ENCODE assay signal across 1 cellular context in the genomic region with DNA sequence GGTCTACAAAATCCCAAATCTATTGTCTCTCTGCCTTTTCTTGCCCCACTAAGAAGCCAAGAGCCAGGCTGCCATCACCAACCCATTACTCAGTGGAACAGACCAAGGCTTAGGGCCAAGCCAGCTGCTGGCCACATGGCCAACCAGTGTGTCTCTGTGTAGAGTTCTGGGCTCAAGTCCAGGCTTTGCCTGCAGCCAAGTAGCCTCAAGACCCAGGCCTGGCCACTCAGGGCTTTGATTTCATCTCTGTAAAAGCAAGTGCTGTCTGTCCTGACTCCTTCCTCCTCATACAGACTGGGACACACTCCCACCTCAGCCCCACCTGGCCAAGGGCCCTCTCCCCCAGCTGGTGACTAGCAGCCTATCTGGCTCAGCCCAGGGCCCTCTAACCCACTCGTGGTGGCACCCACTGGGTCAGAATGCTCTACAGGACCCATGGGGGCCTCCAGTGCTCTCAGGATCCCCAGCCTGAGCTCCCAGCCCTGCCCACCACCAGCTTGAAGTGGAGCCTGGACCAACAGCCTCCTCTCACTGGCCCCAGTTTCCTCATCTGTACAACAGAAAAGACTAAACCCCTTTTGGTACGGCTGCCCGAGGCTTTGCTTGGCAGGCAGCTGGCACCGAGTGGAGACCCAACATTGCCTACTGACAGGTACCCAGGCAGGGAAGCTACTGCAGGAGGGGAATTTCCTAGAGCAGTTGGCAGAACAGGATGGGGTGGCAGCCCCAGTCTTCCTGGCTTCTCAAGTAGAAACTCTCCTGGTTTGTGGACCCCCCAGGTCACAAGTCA.
TF ChIP-seq lines count a peak whose summit lies in the region.

No MANE protein-coding gene starts in this region.

TF ChIP-seq in GM23338, 12 proteins besides CTCF, POLR2A, EP300 and RAD21 (continued from another document):
- TF ChIP-seq, protein P1, sequence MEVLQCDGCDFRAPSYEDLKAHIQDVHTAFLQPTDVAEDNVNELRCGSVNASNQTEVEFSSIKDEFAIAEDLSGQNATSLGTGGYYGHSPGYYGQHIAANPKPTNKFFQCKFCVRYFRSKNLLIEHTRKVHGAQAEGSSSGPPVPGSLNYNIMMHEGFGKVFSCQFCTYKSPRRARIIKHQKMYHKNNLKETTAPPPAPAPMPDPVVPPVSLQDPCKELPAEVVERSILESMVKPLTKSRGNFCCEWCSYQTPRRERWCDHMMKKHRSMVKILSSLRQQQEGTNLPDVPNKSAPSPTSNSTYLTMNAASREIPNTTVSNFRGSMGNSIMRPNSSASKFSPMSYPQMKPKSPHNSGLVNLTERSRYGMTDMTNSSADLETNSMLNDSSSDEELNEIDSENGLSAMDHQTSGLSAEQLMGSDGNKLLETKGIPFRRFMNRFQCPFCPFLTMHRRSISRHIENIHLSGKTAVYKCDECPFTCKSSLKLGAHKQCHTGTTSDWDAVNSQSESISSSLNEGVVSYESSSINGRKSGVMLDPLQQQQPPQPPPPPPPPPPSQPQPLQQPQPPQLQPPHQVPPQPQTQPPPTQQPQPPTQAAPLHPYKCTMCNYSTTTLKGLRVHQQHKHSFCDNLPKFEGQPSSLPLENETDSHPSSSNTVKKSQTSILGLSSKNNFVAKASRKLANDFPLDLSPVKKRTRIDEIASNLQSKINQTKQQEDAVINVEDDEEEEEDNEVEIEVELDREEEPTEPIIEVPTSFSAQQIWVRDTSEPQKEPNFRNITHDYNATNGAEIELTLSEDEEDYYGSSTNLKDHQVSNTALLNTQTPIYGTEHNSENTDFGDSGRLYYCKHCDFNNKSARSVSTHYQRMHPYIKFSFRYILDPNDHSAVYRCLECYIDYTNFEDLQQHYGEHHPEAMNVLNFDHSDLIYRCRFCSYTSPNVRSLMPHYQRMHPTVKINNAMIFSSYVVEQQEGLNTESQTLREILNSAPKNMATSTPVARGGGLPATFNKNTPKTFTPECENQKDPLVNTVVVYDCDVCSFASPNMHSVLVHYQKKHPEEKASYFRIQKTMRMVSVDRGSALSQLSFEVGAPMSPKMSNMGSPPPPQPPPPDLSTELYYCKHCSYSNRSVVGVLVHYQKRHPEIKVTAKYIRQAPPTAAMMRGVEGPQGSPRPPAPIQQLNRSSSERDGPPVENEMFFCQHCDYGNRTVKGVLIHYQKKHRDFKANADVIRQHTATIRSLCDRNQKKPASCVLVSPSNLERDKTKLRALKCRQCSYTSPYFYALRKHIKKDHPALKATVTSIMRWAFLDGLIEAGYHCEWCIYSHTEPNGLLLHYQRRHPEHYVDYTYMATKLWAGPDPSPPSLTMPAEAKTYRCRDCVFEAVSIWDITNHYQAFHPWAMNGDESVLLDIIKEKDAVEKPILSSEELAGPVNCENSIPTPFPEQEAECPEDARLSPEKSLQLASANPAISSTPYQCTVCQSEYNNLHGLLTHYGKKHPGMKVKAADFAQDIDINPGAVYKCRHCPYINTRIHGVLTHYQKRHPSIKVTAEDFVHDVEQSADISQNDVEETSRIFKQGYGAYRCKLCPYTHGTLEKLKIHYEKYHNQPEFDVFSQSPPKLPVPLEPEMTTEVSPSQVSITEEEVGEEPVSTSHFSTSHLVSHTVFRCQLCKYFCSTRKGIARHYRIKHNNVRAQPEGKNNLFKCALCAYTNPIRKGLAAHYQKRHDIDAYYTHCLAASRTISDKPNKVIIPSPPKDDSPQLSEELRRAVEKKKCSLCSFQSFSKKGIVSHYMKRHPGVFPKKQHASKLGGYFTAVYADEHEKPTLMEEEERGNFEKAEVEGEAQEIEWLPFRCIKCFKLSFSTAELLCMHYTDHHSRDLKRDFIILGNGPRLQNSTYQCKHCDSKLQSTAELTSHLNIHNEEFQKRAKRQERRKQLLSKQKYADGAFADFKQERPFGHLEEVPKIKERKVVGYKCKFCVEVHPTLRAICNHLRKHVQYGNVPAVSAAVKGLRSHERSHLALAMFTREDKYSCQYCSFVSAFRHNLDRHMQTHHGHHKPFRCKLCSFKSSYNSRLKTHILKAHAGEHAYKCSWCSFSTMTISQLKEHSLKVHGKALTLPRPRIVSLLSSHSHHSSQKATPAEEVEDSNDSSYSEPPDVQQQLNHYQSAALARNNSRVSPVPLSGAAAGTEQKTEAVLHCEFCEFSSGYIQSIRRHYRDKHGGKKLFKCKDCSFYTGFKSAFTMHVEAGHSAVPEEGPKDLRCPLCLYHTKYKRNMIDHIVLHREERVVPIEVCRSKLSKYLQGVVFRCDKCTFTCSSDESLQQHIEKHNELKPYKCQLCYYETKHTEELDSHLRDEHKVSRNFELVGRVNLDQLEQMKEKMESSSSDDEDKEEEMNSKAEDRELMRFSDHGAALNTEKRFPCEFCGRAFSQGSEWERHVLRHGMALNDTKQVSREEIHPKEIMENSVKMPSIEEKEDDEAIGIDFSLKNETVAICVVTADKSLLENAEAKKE (CRISPR knock-in tag; IDR thresholded peaks at IDR 0.05), result no peak
- TF ChIP-seq NANOG (IDR thresholded peaks at IDR 0.05; ENCODE audit: borderline replicate concordance) (no peak), STAT1 (IDR thresholded peaks at IDR 0.05; ENCODE audit: unreplicated experiment) (no peak), POLR2AphosphoS5 (IDR thresholded peaks at IDR 0.05; ENCODE audit: low read depth) (no peak)
- TF ChIP-seq, protein P2, sequence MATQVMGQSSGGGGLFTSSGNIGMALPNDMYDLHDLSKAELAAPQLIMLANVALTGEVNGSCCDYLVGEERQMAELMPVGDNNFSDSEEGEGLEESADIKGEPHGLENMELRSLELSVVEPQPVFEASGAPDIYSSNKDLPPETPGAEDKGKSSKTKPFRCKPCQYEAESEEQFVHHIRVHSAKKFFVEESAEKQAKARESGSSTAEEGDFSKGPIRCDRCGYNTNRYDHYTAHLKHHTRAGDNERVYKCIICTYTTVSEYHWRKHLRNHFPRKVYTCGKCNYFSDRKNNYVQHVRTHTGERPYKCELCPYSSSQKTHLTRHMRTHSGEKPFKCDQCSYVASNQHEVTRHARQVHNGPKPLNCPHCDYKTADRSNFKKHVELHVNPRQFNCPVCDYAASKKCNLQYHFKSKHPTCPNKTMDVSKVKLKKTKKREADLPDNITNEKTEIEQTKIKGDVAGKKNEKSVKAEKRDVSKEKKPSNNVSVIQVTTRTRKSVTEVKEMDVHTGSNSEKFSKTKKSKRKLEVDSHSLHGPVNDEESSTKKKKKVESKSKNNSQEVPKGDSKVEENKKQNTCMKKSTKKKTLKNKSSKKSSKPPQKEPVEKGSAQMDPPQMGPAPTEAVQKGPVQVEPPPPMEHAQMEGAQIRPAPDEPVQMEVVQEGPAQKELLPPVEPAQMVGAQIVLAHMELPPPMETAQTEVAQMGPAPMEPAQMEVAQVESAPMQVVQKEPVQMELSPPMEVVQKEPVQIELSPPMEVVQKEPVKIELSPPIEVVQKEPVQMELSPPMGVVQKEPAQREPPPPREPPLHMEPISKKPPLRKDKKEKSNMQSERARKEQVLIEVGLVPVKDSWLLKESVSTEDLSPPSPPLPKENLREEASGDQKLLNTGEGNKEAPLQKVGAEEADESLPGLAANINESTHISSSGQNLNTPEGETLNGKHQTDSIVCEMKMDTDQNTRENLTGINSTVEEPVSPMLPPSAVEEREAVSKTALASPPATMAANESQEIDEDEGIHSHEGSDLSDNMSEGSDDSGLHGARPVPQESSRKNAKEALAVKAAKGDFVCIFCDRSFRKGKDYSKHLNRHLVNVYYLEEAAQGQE (IDR thresholded peaks at IDR 0.05; ENCODE audit: unreplicated experiment), result no peak
